In the genomic region with DNA sequence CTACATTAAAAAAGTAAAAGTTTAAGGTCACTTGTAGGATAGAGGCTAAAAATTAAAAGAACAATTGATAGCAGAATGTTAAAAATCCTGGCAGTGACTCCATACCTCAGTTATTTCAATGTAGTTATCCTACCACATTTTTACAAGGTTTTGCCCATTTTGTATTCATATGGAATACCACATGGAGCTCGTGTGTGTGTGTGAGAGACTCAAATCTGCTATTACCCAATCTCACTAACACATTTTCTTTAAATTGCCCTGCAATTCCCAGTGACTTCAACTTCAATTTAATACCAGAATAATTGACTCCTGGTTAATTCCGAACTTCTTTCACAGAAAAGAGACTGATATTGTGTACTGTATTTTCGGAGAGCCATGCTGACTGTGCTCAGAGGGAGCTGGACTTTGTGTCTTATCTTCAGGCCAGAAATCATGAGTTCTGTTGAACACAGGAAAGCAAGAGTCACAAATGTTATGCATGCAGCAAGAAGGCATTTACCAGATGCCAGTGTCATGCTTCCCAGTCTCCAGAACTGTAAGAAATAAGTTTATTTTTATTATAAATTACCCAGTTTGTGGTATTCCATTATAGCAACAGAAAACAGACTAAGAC, we compare ENCODE assay signal across 22 cellular contexts.
"Had no signal": no experiment of that assay in that cellular context is flagged by ENCODE, and none has a peak within 500 bp of the region (broad histone marks: within the 10 kb centered on the region; RNA-seq: fewer than 3 reads in every experiment).

No MANE protein-coding gene starts in this region.

- H3K36me3 Mint-ChIP-seq: activated naive CD4-positive, alpha-beta T cell treated with anti-CD3 and anti-CD28 coated beads, Interleukin-2, amount 50 U/mL, for 72 hours; naive thymus-derived CD4-positive, alpha-beta T cell; stimulated activated naive B cell treated with anti-CD40 and anti-IgM and Interleukin-4, amounts not matched to agents 10 μg/mL and 1 μg/mL and 100 μg/mL, for 72 hours; T-cell had no signal

- ATAC-seq: activated CD8-positive, alpha-beta T cell treated with anti-CD3 and anti-CD28 coated beads for 36 hours; activated naive CD4-positive, alpha-beta T cell treated with anti-CD3 and anti-CD28 coated beads, Interleukin-2, amount 50 U/mL, for 72 hours; activated T-cell treated with anti-CD3 and anti-CD28 coated beads, Interleukin-2, amount 50 U/mL, for 72 hours; body of pancreas; left lung; mucosa of descending colon; naive thymus-derived CD4-positive, alpha-beta T cell; stimulated activated naive B cell treated with anti-CD40 and anti-IgM and Interleukin-4, amounts not matched to agents 10 μg/mL and 1 μg/mL and 100 μg/mL, for 72 hours; T-cell had no signal

- H3K9me3 ChIP-seq: body of pancreas, esophagus muscularis mucosa, left lung, mucosa of descending colon, neutrophil, thyroid gland had no signal

- H3K4me1 ChIP-seq: body of pancreas, esophagus muscularis mucosa, left lung, thyroid gland had no signal

- H3K27me3 ChIP-seq: body of pancreas, esophagus muscularis mucosa, left lung, neutrophil, thyroid gland had no signal

- H3K27ac Mint-ChIP-seq: activated CD8-positive, alpha-beta T cell treated with anti-CD3 and anti-CD28 coated beads for 36 hours; activated naive CD4-positive, alpha-beta T cell treated with anti-CD3 and anti-CD28 coated beads, Interleukin-2, amount 50 U/mL, for 72 hours; activated T-cell treated with anti-CD3 and anti-CD28 coated beads, Interleukin-2, amount 50 U/mL, for 72 hours; naive thymus-derived CD4-positive, alpha-beta T cell; stimulated activated naive B cell treated with anti-CD40 and anti-IgM and Interleukin-4, amounts not matched to agents 10 μg/mL and 1 μg/mL and 100 μg/mL, for 72 hours had no signal

- H3K27me3 Mint-ChIP-seq: stimulated activated naive B cell treated with anti-CD40 and anti-IgM and Interleukin-4, amounts not matched to agents 10 μg/mL and 1 μg/mL and 100 μg/mL, for 72 hours had no signal

- H3K4me1 Mint-ChIP-seq: central memory CD8-positive, alpha-beta T cell; naive thymus-derived CD4-positive, alpha-beta T cell; stimulated activated naive B cell treated with anti-CD40 and anti-IgM and Interleukin-4, amounts not matched to agents 10 μg/mL and 1 μg/mL and 100 μg/mL, for 72 hours; T-cell had no signal

- H3K4me3 ChIP-seq: body of pancreas, esophagus muscularis mucosa, left lung, mucosa of descending colon, thyroid gland had no signal

- DNase-seq: activated CD8-positive, alpha-beta memory T cell treated with anti-CD3 and anti-CD28 coated beads, Interleukin-2, amount 50 U/mL, for 48 hours; activated CD8-positive, alpha-beta T cell treated with anti-CD3 and anti-CD28 coated beads for 36 hours; activated gamma-delta T cell; activated T-cell treated with anti-CD3 and anti-CD28 coated beads, Interleukin-2, amount 50 U/mL, for 72 hours; amygdala; body of pancreas; cortex of kidney; effector CD4-positive, alpha-beta T cell; islet precursor cell; left lung; mammary epithelial cell; mucosa of descending colon; naive thymus-derived CD4-positive, alpha-beta T cell; stimulated activated CD4-positive, alpha-beta T cell treated with anti-CD3 and anti-CD28 coated beads, Interleukin-4, amount 100 ng/mL, for 1 hour; stimulated activated naive B cell treated with anti-CD40 and anti-IgM and Interleukin-4, amounts not matched to agents 10 μg/mL and 1 μg/mL and 100 μg/mL, for 72 hours; T-cell; T-helper 9 cell; thyroid gland had no signal

- H3K27ac ChIP-seq: body of pancreas, esophagus muscularis mucosa, left lung, neutrophil, thyroid gland had no signal

- H3K9me3 Mint-ChIP-seq: activated CD8-positive, alpha-beta T cell treated with anti-CD3 and anti-CD28 coated beads for 36 hours; activated T-cell treated with anti-CD3 and anti-CD28 coated beads, Interleukin-2, amount 50 U/mL, for 72 hours; central memory CD8-positive, alpha-beta T cell; T-cell had no signal

- H3K4me3 Mint-ChIP-seq: activated CD8-positive, alpha-beta T cell treated with anti-CD3 and anti-CD28 coated beads for 36 hours; activated T-cell treated with anti-CD3 and anti-CD28 coated beads, Interleukin-2, amount 50 U/mL, for 72 hours; central memory CD8-positive, alpha-beta T cell; naive thymus-derived CD4-positive, alpha-beta T cell; stimulated activated naive B cell treated with anti-CD40 and anti-IgM and Interleukin-4, amounts not matched to agents 10 μg/mL and 1 μg/mL and 100 μg/mL, for 72 hours; T-cell had no signal

- H3K36me3 ChIP-seq: esophagus muscularis mucosa, left lung, neutrophil, thyroid gland had no signal
